10 cellular contexts compared by ENCODE assay signal in the genomic region with DNA sequence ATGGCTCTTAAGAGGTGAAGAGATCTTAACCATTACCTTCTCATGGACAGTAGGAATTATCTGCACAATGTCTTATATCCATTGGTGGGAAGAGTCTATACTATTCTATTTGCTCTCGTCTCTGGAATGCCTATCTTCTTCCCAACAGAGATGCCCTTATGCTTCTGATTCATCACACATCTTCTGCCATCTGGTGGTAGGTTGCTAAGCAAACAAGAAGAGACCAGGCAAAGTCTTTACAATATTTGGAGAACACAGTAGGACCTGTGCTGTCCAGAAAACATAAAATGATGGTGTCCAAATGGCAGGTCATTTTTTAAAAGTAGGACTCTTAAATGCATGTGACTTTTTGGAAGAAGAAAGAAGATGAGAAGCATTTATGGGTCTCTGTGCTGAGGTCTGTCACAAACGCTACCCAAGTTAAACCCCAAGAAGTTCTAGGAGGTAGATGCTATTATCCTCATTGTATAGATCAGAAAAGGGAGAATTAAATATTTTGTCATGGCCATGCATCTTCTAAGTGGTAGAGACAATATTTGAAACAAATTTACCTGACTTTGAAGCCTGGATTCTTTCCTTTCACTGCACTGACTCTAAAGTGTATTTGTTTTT.
DNase-seq lines count a peak whose midpoint lies in the region; ATAC-seq and TF ChIP-seq lines count a peak whose summit lies in the region.
"Had no signal": no experiment of that assay in that cellular context is flagged by ENCODE, and none has a peak within 500 bp of the region (broad histone marks: within the 10 kb centered on the region; RNA-seq: fewer than 3 reads in every experiment).

No MANE protein-coding gene starts in this region.

- no peaks in the 10 kb centered on the region for H4K20me1 ChIP-seq in PC-3 (ENCODE audit: low read length)

- POLR2A ChIA-PET in PC-3 (lab: Charles Lee; ENCODE audit: unreplicated experiment) = no interaction called here

- no peak overlapping the region for H3K9ac ChIP-seq in PC-3 (ENCODE audit: low read length)

- no peak overlapping the region for H3K4me2 ChIP-seq in PC-3 (ENCODE audit: low read length)

- H2AFZ ChIP-seq in PC-3 (ENCODE audit: low read length) = no peak overlapping the region

- no peaks in the 10 kb centered on the region for H3K9me3 ChIP-seq in PC-3 (ENCODE audit: low read length)
- H3K9me3 ChIP-seq in ascending aorta = no peaks in the 10 kb centered on the region
- H3K9me3 ChIP-seq: mucosa of descending colon had no signal

- CTCF ChIA-PET in PC-3 (lab: Charles Lee) = no interaction called here

- H3K4me1 ChIP-seq in PC-3 (ENCODE audit: insufficient read depth, low read length) = no peaks in the 10 kb centered on the region
- no peaks in the 10 kb centered on the region for H3K4me1 ChIP-seq in ascending aorta

- DNase-seq in HT1080 (ENCODE audit: low read depth) (peak; percentile 40), PC-3 (peak; percentile 49), medulla oblongata (ENCODE audit: extremely low spot score) (peak; percentile 75), T-helper 9 cell (no peak), ascending aorta (ENCODE audit: low spot score in 2 of 2) (no peak)
- no peak for DNase-seq in activated CD4-positive, alpha-beta T cell treated with anti-CD3 and anti-CD28 coated beads, Interleukin-2, amount 50 U/mL, for 1 hour
- DNase-seq: activated naive CD8-positive, alpha-beta T cell treated with anti-CD3 and anti-CD28 coated beads for 36 hours had no signal

- H3K4me3 ChIP-seq in PC-3 (ENCODE audit: low read length) (no peak overlapping the region), ascending aorta (no peak overlapping the region)
- H3K4me3 ChIP-seq: mucosa of descending colon had no signal

- intact Hi-C loops in PC-3 (cut with micrococcal nuclease) = loop anchor here (1.0 kb wide), 2 partner anchors 54 to 88 kb away; no protein-coding TSS in a partner anchor
- intact Hi-C loops in ascending aorta (cut with DNase I) = no loop called here

- TF ChIP-seq CTCF in GM12874 (IDR thresholded peaks at IDR 0.05; ENCODE audit: insufficient read depth, low read depth, low read length) (peak; percentile 36), PC-3 (conservative IDR thresholded peaks at IDR 0.05; ENCODE audit: low read depth, low read length) (peak; percentile 72), ascending aorta (IDR thresholded peaks at IDR 0.05) (no peak)

- H3K27ac ChIP-seq in PC-3 (ENCODE audit: low read length) (no peak overlapping the region), ascending aorta (no peak overlapping the region)

- no peaks in the 10 kb centered on the region; the same call in 1 of the 2 replicates for H3K27me3 ChIP-seq in PC-3 (ENCODE audit: low read length)
- H3K27me3 ChIP-seq in ascending aorta = no peaks in the 10 kb centered on the region

- no peaks in the 10 kb centered on the region for H3K79me2 ChIP-seq in PC-3 (ENCODE audit: low read length)

- no TSS peak for BruUV-seq in PC-3 (replicated peaks; lab: Mats Ljungman, UMichigan)

- no peaks in the 10 kb centered on the region for H3F3A ChIP-seq in PC-3 (ENCODE audit: low read length, unreplicated experiment)

- no peaks in the 10 kb centered on the region for H3K9me2 ChIP-seq in PC-3 (replicated peaks; ENCODE audit: low read length)

- H3K36me3 ChIP-seq in PC-3 (ENCODE audit: low read depth, low read length) = no peaks in the 10 kb centered on the region
- no peaks in the 10 kb centered on the region for H3K36me3 ChIP-seq in ascending aorta

- ATAC-seq in PC-3 (peak; percentile 81), HG02852 (IDR thresholded peaks at IDR 0.05; ENCODE audit: unreplicated experiment) (no peak)
- ATAC-seq: mucosa of descending colon had no signal

Comparison
In these comparisons a context has a peak if more than half of its experiments do, and no peak if none do; other contexts are left out.
1. CTCF ChIP-seq: peak in GM12874 (single experiment) and PC-3 (single experiment); none in ascending aorta (0 of 3).
2. DNase-seq: peak in HT1080 (single experiment), PC-3 (single experiment) and medulla oblongata (single experiment); none in T-helper 9 cell (single experiment), ascending aorta (0 of 2) and activated CD4-positive, alpha-beta T cell treated with anti-CD3 and anti-CD28 coated beads, Interleukin-2, amount 50 U/mL, for 1 hour (single experiment).